ENCODE assay signal across 8 cellular contexts in genomic region chr1:10909697-10910489, GRCh38.
DNase-seq lines count a peak whose midpoint lies in the region; ATAC-seq and TF ChIP-seq lines count a peak whose summit lies in the region.

No MANE protein-coding gene starts in this region.

- DNase-seq in SHP77 (lab: John Stamatoyannopoulos, UW), result peak; percentile 31 to 54
- no peak for DNase-seq in SHP77 treated with DMSO at 0.1 percent for 48 hours (lab: John Stamatoyannopoulos, UW)
- DNase-seq in NCI-H82 treated with DMSO at 0.1 percent for 48 hours (lab: John Stamatoyannopoulos, UW; ENCODE audit: unreplicated experiment), result peak; percentile 37
- DNase-seq in activated T-cell treated with anti-CD3 and anti-CD28 coated beads for 48 hours (ENCODE audit: low read depth), result peak; percentile 70
- DNase-seq in foreskin fibroblast, result no peak
- peak; percentile 54 to 64 for DNase-seq in stimulated activated CD4-positive, alpha-beta T cell treated with anti-CD3 and anti-CD28 coated beads, Interleukin-15, amount 100 ng/mL, for 1 hour (ENCODE audit: low read depth in 1 of 2, low spot score in 1 of 2)

- H3K4me3 ChIP-seq in foreskin fibroblast (ENCODE audit: low read depth in 1 of 2, low read length in 2 of 2), result no peak overlapping the region

- peak; percentile 23 for TF ChIP-seq CTCF in foreskin fibroblast (IDR thresholded peaks at IDR 0.05; ENCODE audit: low read depth, low read length)

- ATAC-seq in GM19395 (IDR thresholded peaks at IDR 0.05; ENCODE audit: unreplicated experiment), result no peak
- ATAC-seq in HG03159 (IDR thresholded peaks at IDR 0.05; ENCODE audit: unreplicated experiment), result no peak

Comparison
In these comparisons a context has a peak if more than half of its experiments do, and no peak if none do; other contexts are left out.
1. DNase-seq: peak in SHP77 (2 of 2), NCI-H82 treated with DMSO at 0.1 percent for 48 hours (single experiment), activated T-cell treated with anti-CD3 and anti-CD28 coated beads for 48 hours (single experiment) and stimulated activated CD4-positive, alpha-beta T cell treated with anti-CD3 and anti-CD28 coated beads, Interleukin-15, amount 100 ng/mL, for 1 hour (2 of 2); none in SHP77 treated with DMSO at 0.1 percent for 48 hours (single experiment) and foreskin fibroblast (0 of 2).